ENCODE assay signal across 13 cellular contexts in the genomic region with DNA sequence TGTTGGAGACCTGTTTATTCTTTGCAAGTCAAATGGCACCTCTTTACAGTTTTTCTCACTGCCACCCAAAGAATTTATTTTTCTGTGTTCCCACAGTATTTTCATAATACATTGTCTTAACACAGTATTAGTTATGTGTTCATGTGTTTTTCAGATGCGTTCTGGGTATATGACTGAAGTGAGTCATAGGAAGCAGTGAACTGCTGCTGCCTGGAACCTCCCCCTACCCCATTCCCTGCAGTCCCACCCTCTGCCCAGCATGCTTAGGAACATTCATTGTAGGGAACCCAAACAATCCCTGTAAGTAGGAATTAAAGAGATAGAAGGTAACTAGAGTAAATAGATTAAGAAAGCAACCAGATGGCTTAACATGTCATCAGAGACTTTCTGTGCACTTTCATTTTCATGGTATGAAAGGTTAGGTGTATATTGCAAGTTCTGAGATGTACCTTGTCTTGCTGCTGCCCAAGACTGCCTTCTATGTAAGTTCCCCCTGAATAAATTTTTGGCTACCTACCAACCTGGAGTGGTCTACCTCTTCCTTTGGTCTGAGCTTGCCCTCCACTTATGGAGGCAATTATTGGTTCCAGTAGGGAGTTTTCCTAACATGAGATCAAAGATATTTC. TPM values are rescaled to one million over a fixed set of nuclear protein-coding genes. Genes with fewer than 3 reads are reported as not detected.
DNase-seq lines count a peak whose midpoint lies in the region; ATAC-seq, FAIRE-seq and TF ChIP-seq lines count a peak whose summit lies in the region.
"Had no signal": no experiment of that assay in that cellular context is flagged by ENCODE, and none has a peak within 500 bp of the region (broad histone marks: within the 10 kb centered on the region; RNA-seq: fewer than 3 reads in every experiment).

No MANE protein-coding gene starts in this region.

- intact Hi-C loops in activated naive CD4-positive, alpha-beta T cell treated with anti-CD3 and anti-CD28 coated beads for 36 hours (cut with micrococcal nuclease), result loop anchor here (1.0 to 5.0 kb wide), 2 partner anchors 22 to 179 kb away; partner anchors contain the start of gene SQOR
- intact Hi-C loops in endothelial cell of umbilical vein (cut with micrococcal nuclease) (loop anchor here (5.0 to 10.0 kb wide), 3 partner anchors 306 to 472 kb away; no protein-coding TSS in a partner anchor), thyroid gland (cut with DNase I) (loop anchor here (5.0 kb wide), 2 partner anchors 91 to 156 kb away; partner anchors contain the start of gene SLC30A4)

- H3K9me1 ChIP-seq in endothelial cell of umbilical vein (replicated peaks; ENCODE audit: control insufficient read depth, extremely low read depth, insufficient read depth, low read length), result no peaks in the 10 kb centered on the region

- WGBS in thyroid gland, 2 donors, result 58 to 63% methylated on average over 1 of the region's 1 CpG

- H3K9ac ChIP-seq in endothelial cell of umbilical vein (replicated peaks; ENCODE audit: extremely low read depth, insufficient read depth, low read length), result no peak overlapping the region

- TF ChIP-seq CTCF in endothelial cell of umbilical vein (IDR thresholded peaks at IDR 0.05; ENCODE audit: extremely low read depth in 1 of 2, insufficient read depth in 1 of 2, low read depth in 1 of 2, low read length in 2 of 2), result no peak
- no peak for TF ChIP-seq CTCF in thyroid gland (IDR thresholded peaks at IDR 0.05)

- no peaks in the 10 kb centered on the region for H3K27me3 Mint-ChIP-seq in activated naive CD4-positive, alpha-beta T cell treated with anti-CD3 and anti-CD28 coated beads for 36 hours (ENCODE audit: low read depth)
- H3K27me3 Mint-ChIP-seq in activated naive CD8-positive, alpha-beta T cell treated with anti-CD3 and anti-CD28 coated beads for 36 hours, result no peaks in the 10 kb centered on the region
- H3K27me3 Mint-ChIP-seq: IgD-negative memory B cell had no signal

- H3K4me3 ChIP-seq in endothelial cell of umbilical vein (replicated peaks in 1 of 3; ENCODE audit: insufficient read depth in 1 of 3, low read depth in 1 of 3, low read length in 3 of 3), result no peak overlapping the region
- no peak overlapping the region for H3K4me3 ChIP-seq in thyroid gland (replicated peaks in 1 of 3)
- H3K4me3 ChIP-seq: heart left ventricle, smooth muscle cell had no signal

- no peaks in the 10 kb centered on the region for H4K20me1 ChIP-seq in endothelial cell of umbilical vein (replicated peaks; ENCODE audit: control insufficient read depth, extremely low read depth, insufficient read depth, low read length)

- peaks cover 9% of the 10 kb centered on the region for H3K4me1 Mint-ChIP-seq in activated naive CD4-positive, alpha-beta T cell treated with anti-CD3 and anti-CD28 coated beads for 36 hours (ENCODE audit: low read depth)
- peaks cover 7% of the 10 kb centered on the region for H3K4me1 Mint-ChIP-seq in activated naive CD8-positive, alpha-beta T cell treated with anti-CD3 and anti-CD28 coated beads for 36 hours

- H3K4me2 ChIP-seq in endothelial cell of umbilical vein (ENCODE audit: insufficient read depth, low read length), result no peak overlapping the region
- H3K4me2 ChIP-seq: smooth muscle cell had no signal

- no peak overlapping the region for H2AFZ ChIP-seq in endothelial cell of umbilical vein (ENCODE audit: low read depth, low read length)

- H3K27ac ChIP-seq in endothelial cell of umbilical vein (ENCODE audit: insufficient read depth, low read depth, low read length), result no peak overlapping the region
- peak overlapping the region in 2 of 3 donors; percentile 25 to 48 for H3K27ac ChIP-seq in thyroid gland
- H3K27ac ChIP-seq: heart left ventricle had no signal

- H3K27ac Mint-ChIP-seq in activated naive CD4-positive, alpha-beta T cell treated with anti-CD3 and anti-CD28 coated beads for 36 hours, result peak overlapping the region; percentile 32
- H3K27ac Mint-ChIP-seq in activated naive CD8-positive, alpha-beta T cell treated with anti-CD3 and anti-CD28 coated beads for 36 hours, result no peak overlapping the region

- dilution Hi-C loops in endothelial cell of umbilical vein (cut with MboI; ENCODE audit: extremely low pct_ligation_motif_present, low sequenced_read_pairs), result no loop called here

- POLR2A ChIA-PET in endothelial cell of umbilical vein (lab: Charles Lee), result no interaction called here

- peaks cover 2% of the 10 kb centered on the region for H3K36me3 Mint-ChIP-seq in activated naive CD4-positive, alpha-beta T cell treated with anti-CD3 and anti-CD28 coated beads for 36 hours (ENCODE audit: low read depth)
- no peaks in the 10 kb centered on the region for H3K36me3 Mint-ChIP-seq in activated naive CD8-positive, alpha-beta T cell treated with anti-CD3 and anti-CD28 coated beads for 36 hours

- no peaks in the 10 kb centered on the region for H3K9me3 Mint-ChIP-seq in activated naive CD4-positive, alpha-beta T cell treated with anti-CD3 and anti-CD28 coated beads for 36 hours
- H3K9me3 Mint-ChIP-seq in activated naive CD8-positive, alpha-beta T cell treated with anti-CD3 and anti-CD28 coated beads for 36 hours, result no peaks in the 10 kb centered on the region
- H3K9me3 Mint-ChIP-seq: IgD-negative memory B cell had no signal

- BruUV-seq in endothelial cell of umbilical vein (replicated peaks; lab: Mats Ljungman, UMichigan), result no TSS peak

- ATAC-seq in HG03342 (IDR thresholded peaks at IDR 0.05; ENCODE audit: unreplicated experiment), result no peak
- ATAC-seq: heart left ventricle had no signal

- H3K4me1 ChIP-seq in endothelial cell of umbilical vein (ENCODE audit: control insufficient read depth, extremely low read depth, insufficient read depth, low read length) (peaks cover 8% of the 10 kb centered on the region), thyroid gland (peaks cover 22% of the 10 kb centered on the region in 2 donors)

- FAIRE-seq in endothelial cell of umbilical vein (lab: Jason Lieb, UNC), result peak; percentile 65
- FAIRE-seq: G401.6 had no signal

- no peaks in the 10 kb centered on the region for H3K79me2 ChIP-seq in endothelial cell of umbilical vein (ENCODE audit: control insufficient read depth, insufficient read depth, low read length)

- H3K36me3 ChIP-seq in endothelial cell of umbilical vein (ENCODE audit: control insufficient read depth in 2 of 2, extremely low read depth in 1 of 2, insufficient read depth in 2 of 2, low read length in 2 of 2) (no peaks in the 10 kb centered on the region), thyroid gland (no peaks in the 10 kb centered on the region)

- H3K9me3 ChIP-seq in endothelial cell of umbilical vein (replicated peaks; ENCODE audit: control insufficient read depth, insufficient read depth, low read length) (no peaks in the 10 kb centered on the region), thyroid gland (no peaks in the 10 kb centered on the region)
- H3K9me3 ChIP-seq: heart left ventricle had no signal

- H3K27me3 ChIP-seq in endothelial cell of umbilical vein (ENCODE audit: control insufficient read depth in 2 of 2, insufficient read depth in 2 of 2, low read length in 2 of 2) (no peaks in the 10 kb centered on the region), thyroid gland (no peaks in the 10 kb centered on the region)
- H3K27me3 ChIP-seq: heart left ventricle had no signal

- DNase-seq in activated naive CD4-positive, alpha-beta T cell treated with anti-CD3 and anti-CD28 coated beads for 36 hours, result peak; percentile 25
- no peak for DNase-seq in activated naive CD4-positive, alpha-beta T cell treated with anti-CD3 and anti-CD28 coated beads, Interleukin-2, amount 50 U/mL, for 16 hours
- DNase-seq in NCI-H82 (lab: John Stamatoyannopoulos, UW) (peak; percentile 91), endothelial cell of umbilical vein (ENCODE audit: low read depth, low spot score) (peak; percentile 80), thyroid gland (no peak), epidermal melanocyte (ENCODE audit: insufficient read length, low spot score) (no peak)
- DNase-seq in activated naive CD8-positive, alpha-beta T cell treated with anti-CD3 and anti-CD28 coated beads for 36 hours, result no peak
- DNase-seq: AML-193, heart left ventricle had no signal

- no peak for TF ChIP-seq POLR2A in endothelial cell of umbilical vein (IDR thresholded peaks at IDR 0.05; ENCODE audit: low read depth, low read length)
- no peak for TF ChIP-seq POLR2A in thyroid gland (IDR thresholded peaks at IDR 0.05)

- no peak overlapping the region for H3K4me3 Mint-ChIP-seq in activated naive CD4-positive, alpha-beta T cell treated with anti-CD3 and anti-CD28 coated beads for 36 hours
- H3K4me3 Mint-ChIP-seq in activated naive CD8-positive, alpha-beta T cell treated with anti-CD3 and anti-CD28 coated beads for 36 hours, result no peak overlapping the region
- H3K4me3 Mint-ChIP-seq: IgD-negative memory B cell had no signal

- CTCF ChIA-PET in activated naive CD4-positive, alpha-beta T cell treated with anti-CD3 and anti-CD28 coated beads for 36 hours (lab: Charles Lee), result interaction anchor here (0.6 to 7.7 kb wide), 19 partner anchors 8 to 297 kb away, joined by 3 to 102 read pairs (median 5); partner anchors contain the start of gene SQOR
- CTCF ChIA-PET in endothelial cell of umbilical vein (lab: Charles Lee), result interaction anchor here (1.1 to 6.2 kb wide), 9 partner anchors 11 to 405 kb away, joined by 3 to 145 read pairs (median 5); partner anchors contain the start of gene BLOC1S6

RNA-seq across cellular contexts. Expression of gene SQOR, which starts 21.9 kb away (rescaled TPM):
- 10 to 100 TPM; 54.3 to 56.4 TPM for total RNA-seq in activated naive CD4-positive, alpha-beta T cell treated with anti-CD3 and anti-CD28 coated beads for 36 hours
- total RNA-seq in endothelial cell of umbilical vein (6.6 and 17.9 TPM in 2 replicates), thyroid gland (10 to 100 TPM; 49.8 to 56.6 (median 55.2) TPM)
- polyA plus RNA-seq in endothelial cell of umbilical vein, result 11.3 and 12.9 TPM in 2 replicates
- polyA plus RNA-seq in endothelial cell of umbilical vein (2011; cell fraction: cytosol; rRNA removed), result 12.3 and 13.4 TPM in 2 replicates
- 6.3 and 7.4 TPM in 2 replicates for polyA plus RNA-seq in endothelial cell of umbilical vein (2011; cell fraction: nucleus; rRNA removed)
- 21.4 and 23.0 TPM in 2 replicates for polyA plus RNA-seq in endothelial cell of umbilical vein (2012)
- polyA minus RNA-seq in endothelial cell of umbilical vein, result 16.3 and 33.6 TPM in 2 replicates
- 16.1 TPM for polyA minus RNA-seq in endothelial cell of umbilical vein (2011; cell fraction: cytosol; rRNA and poly(A)+ RNA removed)
- 5.3 and 7.2 TPM in 2 replicates for polyA minus RNA-seq in endothelial cell of umbilical vein (2011; cell fraction: nucleus; rRNA and poly(A)+ RNA removed)
- total RNA-seq in activated naive CD8-positive, alpha-beta T cell treated with anti-CD3 and anti-CD28 coated beads for 36 hours, result 10 to 100 TPM; 54.6 to 57.0 TPM

RNA-seq across cellular contexts. Expression of gene BLOC1S6, which starts 25.7 kb away (rescaled TPM):
- 10 to 100 TPM; 36.8 to 42.8 TPM for total RNA-seq in activated naive CD4-positive, alpha-beta T cell treated with anti-CD3 and anti-CD28 coated beads for 36 hours
- 39.2 and 43.4 TPM in 2 replicates for total RNA-seq in endothelial cell of umbilical vein
- 5.5 and 8.2 TPM in 2 replicates for polyA plus RNA-seq in endothelial cell of umbilical vein
- polyA plus RNA-seq in endothelial cell of umbilical vein (2011; cell fraction: cytosol; rRNA removed), result 12.1 and 14.7 TPM in 2 replicates
- polyA plus RNA-seq in endothelial cell of umbilical vein (2011; cell fraction: nucleus; rRNA removed), result 10.3 and 12.0 TPM in 2 replicates
- 39.8 and 50.0 TPM in 2 replicates for polyA plus RNA-seq in endothelial cell of umbilical vein (2012)
- 17.0 and 22.4 TPM in 2 replicates for polyA minus RNA-seq in endothelial cell of umbilical vein
- 16.1 TPM for polyA minus RNA-seq in endothelial cell of umbilical vein (2011; cell fraction: cytosol; rRNA and poly(A)+ RNA removed)
- 10.6 and 15.1 TPM in 2 replicates for polyA minus RNA-seq in endothelial cell of umbilical vein (2011; cell fraction: nucleus; rRNA and poly(A)+ RNA removed)
- total RNA-seq in thyroid gland, result 10 to 100 TPM; 59.7 to 88.7 (median 82.6) TPM
- 10 to 100 TPM; 49.2 to 49.7 TPM for total RNA-seq in activated naive CD8-positive, alpha-beta T cell treated with anti-CD3 and anti-CD28 coated beads for 36 hours

Comparison
In these comparisons a context has a peak if more than half of its experiments do, and no peak if none do; other contexts are left out.
1. DNase-seq: peak in activated naive CD4-positive, alpha-beta T cell treated with anti-CD3 and anti-CD28 coated beads for 36 hours (single experiment), NCI-H82 (single experiment) and endothelial cell of umbilical vein (single experiment); none in activated naive CD4-positive, alpha-beta T cell treated with anti-CD3 and anti-CD28 coated beads, Interleukin-2, amount 50 U/mL, for 16 hours (single experiment), thyroid gland (0 of 2), activated naive CD8-positive, alpha-beta T cell treated with anti-CD3 and anti-CD28 coated beads for 36 hours (single experiment) and epidermal melanocyte (single experiment).